In the genomic region with DNA sequence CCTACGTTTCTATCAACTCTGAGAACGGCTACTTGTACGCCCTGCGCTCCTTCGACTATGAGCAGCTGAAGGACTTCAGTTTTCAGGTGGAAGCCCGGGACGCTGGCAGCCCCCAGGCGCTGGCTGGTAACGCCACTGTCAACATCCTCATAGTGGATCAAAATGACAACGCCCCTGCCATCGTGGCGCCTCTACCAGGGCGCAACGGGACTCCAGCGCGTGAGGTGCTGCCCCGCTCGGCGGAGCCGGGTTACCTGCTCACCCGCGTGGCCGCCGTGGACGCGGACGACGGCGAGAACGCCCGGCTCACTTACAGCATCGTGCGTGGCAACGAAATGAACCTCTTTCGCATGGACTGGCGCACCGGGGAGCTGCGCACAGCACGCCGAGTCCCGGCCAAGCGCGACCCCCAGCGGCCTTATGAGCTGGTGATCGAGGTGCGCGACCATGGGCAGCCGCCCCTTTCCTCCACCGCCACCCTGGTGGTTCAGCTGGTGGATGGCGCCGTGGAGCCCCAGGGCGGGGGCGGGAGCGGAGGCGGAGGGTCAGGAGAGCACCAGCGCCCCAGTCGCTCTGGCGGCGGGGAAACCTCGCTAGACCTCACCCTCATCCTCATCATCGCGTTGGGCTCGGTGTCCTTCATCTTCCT, we compare ENCODE assay signal across 8 cellular contexts. TPM values are rescaled to one million over a fixed set of nuclear protein-coding genes. Genes with fewer than 3 reads are reported as not detected.
DNase-seq lines count a peak whose midpoint lies in the region; ATAC-seq and TF ChIP-seq lines count a peak whose summit lies in the region.

No MANE protein-coding gene starts in this region.

- no peaks in the 10 kb centered on the region for H3K27me3 Mint-ChIP-seq in chondrocyte (ENCODE audit: low read depth)

- 0 to 1% methylated on average over 31 to 49 of the region's 63 CpGs for WGBS in mesodermal cell (ENCODE audit: insufficient coverage in 2 of 2), 2 experiments
- under 1% methylated on average over 63 of the region's 63 CpGs for WGBS in urinary bladder

- no peaks in the 10 kb centered on the region for H3K36me3 Mint-ChIP-seq in chondrocyte (ENCODE audit: low read depth)

- peaks cover 81% of the 10 kb centered on the region for H3K4me1 Mint-ChIP-seq in chondrocyte (ENCODE audit: low read depth)

- no peaks in the 10 kb centered on the region for H3K9me3 ChIP-seq in mesodermal cell (ENCODE audit: control insufficient read depth, low read length)

- peak overlapping the region; percentile 87 for H3K4me3 Mint-ChIP-seq in chondrocyte (ENCODE audit: unreplicated experiment)

- H3K27ac Mint-ChIP-seq in chondrocyte (ENCODE audit: unreplicated experiment), result peak overlapping the region; percentile 64

- H3K4me1 ChIP-seq in mesodermal cell (ENCODE audit: control insufficient read depth, insufficient read depth, low read length, poor library complexity, severe bottlenecking) (no peaks in the 10 kb centered on the region), urinary bladder (ENCODE audit: insufficient read depth) (no peaks in the 10 kb centered on the region)

- no peaks in the 10 kb centered on the region for H3K9me3 Mint-ChIP-seq in chondrocyte (ENCODE audit: low read depth)

- H3K36me3 ChIP-seq in mesodermal cell (ENCODE audit: control insufficient read depth, insufficient read depth, low read length), result no peaks in the 10 kb centered on the region
- no peaks in the 10 kb centered on the region for H3K36me3 ChIP-seq in urinary bladder (ENCODE audit: insufficient read depth)

- H3K4me3 ChIP-seq in mesodermal cell (ENCODE audit: extremely low read depth, insufficient read depth, low read length, poor library complexity, severe bottlenecking), result peak overlapping the region; percentile 66
- H3K4me3 ChIP-seq in urinary bladder (ENCODE audit: low read depth, low read length), result peak overlapping the region; percentile 35

- ATAC-seq in Right ventricle myocardium inferior (no peak), left ventricle myocardium superior (no peak), HG03565 (IDR thresholded peaks at IDR 0.05; ENCODE audit: unreplicated experiment) (no peak)

- DNase-seq in Right ventricle myocardium inferior (ENCODE audit: missing footprints) (peak; percentile 66), left ventricle myocardium superior (no peak), chondrocyte (ENCODE audit: low spot score) (no peak), NCI-H1694 (lab: John Stamatoyannopoulos, UW) (no peak)
- DNase-seq in activated CD8-positive, alpha-beta memory T cell treated with anti-CD3 and anti-CD28 coated beads for 24 hours, result no peak

- TF ChIP-seq CTCF in chondrocyte (IDR thresholded peaks at IDR 0.05), result peak; percentile 72

- H3K27ac ChIP-seq in mesodermal cell (ENCODE audit: low read depth, low read length, severe bottlenecking) (no peak overlapping the region), urinary bladder (ENCODE audit: low read depth) (no peak overlapping the region)

- intact Hi-C loops in Right ventricle myocardium inferior (cut with DNase I), result no loop called here
- intact Hi-C loops in left ventricle myocardium superior (cut with micrococcal nuclease), result no loop called here

RNA-seq across cellular contexts. Expression of a gene that starts 2.7 kb away (rescaled TPM):
- total RNA-seq in Right ventricle myocardium inferior, result 0.03 TPM
- total RNA-seq in left ventricle myocardium superior, result 0.05 TPM
- 30.2 to 69.6 TPM (median 30.5 TPM) in 3 replicates for total RNA-seq in chondrocyte
- 27.1 TPM for polyA plus RNA-seq in mesodermal cell (2013, experiment 1 of 2)
- polyA plus RNA-seq in mesodermal cell (2013, experiment 2 of 2), result 24.9 TPM
- total RNA-seq in urinary bladder, result 18.5 TPM
- 4.0 TPM for polyA plus RNA-seq in urinary bladder

Comparison
In these comparisons a context has a peak if more than half of its experiments do, and no peak if none do; other contexts are left out.
1. RNA of a gene that starts 2.7 kb away (total RNA-seq): 30.2 to 69.6 TPM in chondrocyte and 18.5 TPM in urinary bladder (single experiment); 0.05 TPM in left ventricle myocardium superior (single experiment) and 0.03 TPM in Right ventricle myocardium inferior (single experiment); every median in the first group is over 10 times any median in the second.